In genomic region chr19:10259162-10259905, GRCh38 we compare ENCODE assay signal across 1 cellular context.
TF ChIP-seq lines count a peak whose summit lies in the region.

No MANE protein-coding gene starts in this region.

TF ChIP-seq in GM23338, 12 proteins besides CTCF, POLR2A, EP300 and RAD21 (continued from another document):
- TF ChIP-seq, protein P1, sequence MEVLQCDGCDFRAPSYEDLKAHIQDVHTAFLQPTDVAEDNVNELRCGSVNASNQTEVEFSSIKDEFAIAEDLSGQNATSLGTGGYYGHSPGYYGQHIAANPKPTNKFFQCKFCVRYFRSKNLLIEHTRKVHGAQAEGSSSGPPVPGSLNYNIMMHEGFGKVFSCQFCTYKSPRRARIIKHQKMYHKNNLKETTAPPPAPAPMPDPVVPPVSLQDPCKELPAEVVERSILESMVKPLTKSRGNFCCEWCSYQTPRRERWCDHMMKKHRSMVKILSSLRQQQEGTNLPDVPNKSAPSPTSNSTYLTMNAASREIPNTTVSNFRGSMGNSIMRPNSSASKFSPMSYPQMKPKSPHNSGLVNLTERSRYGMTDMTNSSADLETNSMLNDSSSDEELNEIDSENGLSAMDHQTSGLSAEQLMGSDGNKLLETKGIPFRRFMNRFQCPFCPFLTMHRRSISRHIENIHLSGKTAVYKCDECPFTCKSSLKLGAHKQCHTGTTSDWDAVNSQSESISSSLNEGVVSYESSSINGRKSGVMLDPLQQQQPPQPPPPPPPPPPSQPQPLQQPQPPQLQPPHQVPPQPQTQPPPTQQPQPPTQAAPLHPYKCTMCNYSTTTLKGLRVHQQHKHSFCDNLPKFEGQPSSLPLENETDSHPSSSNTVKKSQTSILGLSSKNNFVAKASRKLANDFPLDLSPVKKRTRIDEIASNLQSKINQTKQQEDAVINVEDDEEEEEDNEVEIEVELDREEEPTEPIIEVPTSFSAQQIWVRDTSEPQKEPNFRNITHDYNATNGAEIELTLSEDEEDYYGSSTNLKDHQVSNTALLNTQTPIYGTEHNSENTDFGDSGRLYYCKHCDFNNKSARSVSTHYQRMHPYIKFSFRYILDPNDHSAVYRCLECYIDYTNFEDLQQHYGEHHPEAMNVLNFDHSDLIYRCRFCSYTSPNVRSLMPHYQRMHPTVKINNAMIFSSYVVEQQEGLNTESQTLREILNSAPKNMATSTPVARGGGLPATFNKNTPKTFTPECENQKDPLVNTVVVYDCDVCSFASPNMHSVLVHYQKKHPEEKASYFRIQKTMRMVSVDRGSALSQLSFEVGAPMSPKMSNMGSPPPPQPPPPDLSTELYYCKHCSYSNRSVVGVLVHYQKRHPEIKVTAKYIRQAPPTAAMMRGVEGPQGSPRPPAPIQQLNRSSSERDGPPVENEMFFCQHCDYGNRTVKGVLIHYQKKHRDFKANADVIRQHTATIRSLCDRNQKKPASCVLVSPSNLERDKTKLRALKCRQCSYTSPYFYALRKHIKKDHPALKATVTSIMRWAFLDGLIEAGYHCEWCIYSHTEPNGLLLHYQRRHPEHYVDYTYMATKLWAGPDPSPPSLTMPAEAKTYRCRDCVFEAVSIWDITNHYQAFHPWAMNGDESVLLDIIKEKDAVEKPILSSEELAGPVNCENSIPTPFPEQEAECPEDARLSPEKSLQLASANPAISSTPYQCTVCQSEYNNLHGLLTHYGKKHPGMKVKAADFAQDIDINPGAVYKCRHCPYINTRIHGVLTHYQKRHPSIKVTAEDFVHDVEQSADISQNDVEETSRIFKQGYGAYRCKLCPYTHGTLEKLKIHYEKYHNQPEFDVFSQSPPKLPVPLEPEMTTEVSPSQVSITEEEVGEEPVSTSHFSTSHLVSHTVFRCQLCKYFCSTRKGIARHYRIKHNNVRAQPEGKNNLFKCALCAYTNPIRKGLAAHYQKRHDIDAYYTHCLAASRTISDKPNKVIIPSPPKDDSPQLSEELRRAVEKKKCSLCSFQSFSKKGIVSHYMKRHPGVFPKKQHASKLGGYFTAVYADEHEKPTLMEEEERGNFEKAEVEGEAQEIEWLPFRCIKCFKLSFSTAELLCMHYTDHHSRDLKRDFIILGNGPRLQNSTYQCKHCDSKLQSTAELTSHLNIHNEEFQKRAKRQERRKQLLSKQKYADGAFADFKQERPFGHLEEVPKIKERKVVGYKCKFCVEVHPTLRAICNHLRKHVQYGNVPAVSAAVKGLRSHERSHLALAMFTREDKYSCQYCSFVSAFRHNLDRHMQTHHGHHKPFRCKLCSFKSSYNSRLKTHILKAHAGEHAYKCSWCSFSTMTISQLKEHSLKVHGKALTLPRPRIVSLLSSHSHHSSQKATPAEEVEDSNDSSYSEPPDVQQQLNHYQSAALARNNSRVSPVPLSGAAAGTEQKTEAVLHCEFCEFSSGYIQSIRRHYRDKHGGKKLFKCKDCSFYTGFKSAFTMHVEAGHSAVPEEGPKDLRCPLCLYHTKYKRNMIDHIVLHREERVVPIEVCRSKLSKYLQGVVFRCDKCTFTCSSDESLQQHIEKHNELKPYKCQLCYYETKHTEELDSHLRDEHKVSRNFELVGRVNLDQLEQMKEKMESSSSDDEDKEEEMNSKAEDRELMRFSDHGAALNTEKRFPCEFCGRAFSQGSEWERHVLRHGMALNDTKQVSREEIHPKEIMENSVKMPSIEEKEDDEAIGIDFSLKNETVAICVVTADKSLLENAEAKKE (CRISPR knock-in tag; IDR thresholded peaks at IDR 0.05): no peak
